In genomic region chrX:153935326-153935851, GRCh38 we compare ENCODE assay signal across 8 cellular contexts. TPM values are rescaled to one million over a fixed set of nuclear protein-coding genes. Genes with fewer than 3 reads are reported as not detected.
DNase-seq lines count a peak whose midpoint lies in the region; ATAC-seq, FAIRE-seq and TF ChIP-seq lines count a peak whose summit lies in the region.

No MANE protein-coding gene starts in this region.

- no peaks in the 10 kb centered on the region for H3K36me3 ChIP-seq in Caco-2 (ENCODE audit: control insufficient read depth, insufficient read depth, low read length)
- no peaks in the 10 kb centered on the region for H3K36me3 ChIP-seq in GM23338 (ENCODE audit: insufficient read depth)
- H3K36me3 ChIP-seq in keratinocyte (ENCODE audit: control insufficient read depth in 2 of 2, extremely low read depth in 1 of 2, insufficient read depth in 2 of 2, low read length in 2 of 2), result peaks cover 0 to 7% of the 10 kb centered on the region in 2 experiments
- no peaks in the 10 kb centered on the region for H3K36me3 ChIP-seq in vagina

- DNase-seq in Caco-2 (peak; percentile 34 to 47), GM23338 (ENCODE audit: low spot score) (peak; percentile 63), WTC11 (ENCODE audit: low spot score) (peak; percentile 36), keratinocyte (ENCODE audit: low read depth, low spot score) (no peak), vagina (ENCODE audit: extremely low spot score in 2 of 2) (no peak), AML-193 (lab: John Stamatoyannopoulos, UW) (no peak), DMS153 treated with DMSO at 0.1 percent for 48 hours (lab: John Stamatoyannopoulos, UW; ENCODE audit: unreplicated experiment) (no peak)

- H3K4me2 ChIP-seq in GM23338 (peak overlapping the region; percentile 66), keratinocyte (ENCODE audit: control insufficient read depth, extremely low read depth, insufficient read depth, low read depth, low read length) (peak overlapping the region; percentile 62)

- H3K4me3 ChIP-seq in Caco-2 (ENCODE audit: low read depth, low read length) (peak overlapping the region; percentile 56), GM23338 (peak overlapping the region; percentile 45; the same call in 1 of the 2 replicates), keratinocyte (ENCODE audit: control insufficient read depth in 2 of 3, extremely low read depth in 1 of 3, insufficient read depth in 2 of 3, low read depth in 1 of 3, low read length in 3 of 3) (peak overlapping the region; percentile 28 to 46 (median 40)), vagina (peak overlapping the region; percentile 64)

- TF ChIP-seq CTCF in Caco-2 (IDR thresholded peaks at IDR 0.05; ENCODE audit: insufficient read depth in 1 of 2, low read depth in 1 of 2, low read length in 1 of 2, severe bottlenecking in 1 of 2, unreplicated experiment in 1 of 2), result no peak
- no peak for TF ChIP-seq CTCF in GM23338 (conservative IDR thresholded peaks at IDR 0.05; ENCODE audit: low read depth in 2 of 2)
- TF ChIP-seq CTCF in WTC11 (IDR thresholded peaks at IDR 0.05), result no peak
- TF ChIP-seq CTCF in keratinocyte (optimal IDR thresholded peaks at IDR 0.05 in 1 of 3, IDR thresholded peaks at IDR 0.05 in 1 of 3, conservative IDR thresholded peaks at IDR 0.05 in 1 of 3; ENCODE audit: extremely low read depth in 1 of 3, insufficient read depth in 2 of 3, low read length in 3 of 3), result no peak
- no peak for TF ChIP-seq CTCF in vagina (IDR thresholded peaks at IDR 0.05)

- H3K27me3 ChIP-seq in Caco-2 (replicated peaks; ENCODE audit: control insufficient read depth, insufficient read depth, low read length), result no peaks in the 10 kb centered on the region
- no peaks in the 10 kb centered on the region for H3K27me3 ChIP-seq in GM23338 (ENCODE audit: insufficient read depth)
- H3K27me3 ChIP-seq in keratinocyte (ENCODE audit: control insufficient read depth, extremely low read depth, insufficient read depth, low read length), result no peaks in the 10 kb centered on the region
- no peaks in the 10 kb centered on the region for H3K27me3 ChIP-seq in vagina

- H3K27ac ChIP-seq in GM23338 (ENCODE audit: low read depth) (no peak overlapping the region), keratinocyte (ENCODE audit: control insufficient read depth, insufficient read depth, low read length) (no peak overlapping the region), vagina (peak overlapping the region; percentile 48)

- H3K79me2 ChIP-seq in GM23338 (replicated peaks; ENCODE audit: insufficient read depth) (peaks cover 12% of the 10 kb centered on the region), keratinocyte (ENCODE audit: control insufficient read depth, insufficient read depth, low read length) (peaks cover 28% of the 10 kb centered on the region)

- no TSS peak for BruUV-seq in Caco-2 (replicated peaks; lab: Mats Ljungman, UMichigan)

- H4K20me1 ChIP-seq in GM23338 (replicated peaks; ENCODE audit: insufficient read depth) (no peaks in the 10 kb centered on the region; the same call in 1 of the 2 replicates), keratinocyte (ENCODE audit: control insufficient read depth, extremely low read depth, insufficient read depth, low read length) (no peaks in the 10 kb centered on the region)

- FAIRE-seq in keratinocyte (lab: Jason Lieb, UNC), result no peak

- H3K4me3 Mint-ChIP-seq in Caco-2 (ENCODE audit: unreplicated experiment) (peak overlapping the region; percentile 66), GM23338 (peak overlapping the region; percentile 66), WTC11 (peak overlapping the region; percentile 64)

- dilution Hi-C loops in keratinocyte (cut with MboI; ENCODE audit: extremely low pct_ligation_motif_present, low sequenced_read_pairs), result no loop called here

- no peaks in the 10 kb centered on the region for H3K27me3 Mint-ChIP-seq in Caco-2 (ENCODE audit: insufficient read depth, unreplicated experiment)
- peaks cover 5% of the 10 kb centered on the region for H3K27me3 Mint-ChIP-seq in GM23338 (ENCODE audit: insufficient read depth, low read depth, poor library complexity)
- no peaks in the 10 kb centered on the region for H3K27me3 Mint-ChIP-seq in WTC11 (ENCODE audit: low read depth)

- H3K4me1 Mint-ChIP-seq in Caco-2 (ENCODE audit: low read depth, unreplicated experiment) (peaks cover 4% of the 10 kb centered on the region), GM23338 (peaks cover 19% of the 10 kb centered on the region; the same call in 2 of the 3 replicates), WTC11 (peaks cover 17% of the 10 kb centered on the region)

- POLR2A ChIA-PET in Caco-2 (lab: Charles Lee) (interaction anchor here (1.2 kb wide), 1 partner anchor 10 kb away, joined by 3 read pairs; the partner anchor contains the start of gene ARHGAP4), WTC11 (lab: Charles Lee) (interaction anchor here (0.9 to 1.3 kb wide), 3 partner anchors 9 to 36 kb away, joined by 3 read pairs; no protein-coding TSS in a partner anchor)

- CTCF ChIA-PET in Caco-2 (lab: Charles Lee) (interaction anchor here (1.1 kb wide), 1 partner anchor 12 kb away, joined by 6 read pairs; no protein-coding TSS in a partner anchor), WTC11 (lab: Charles Lee) (interaction anchor here (0.9 to 1.5 kb wide), 6 partner anchors 10 to 64 kb away, joined by 3 to 8 read pairs (median 3); partner anchors contain the start of genes ARHGAP4 and RENBP)

- H3K27ac Mint-ChIP-seq in Caco-2 (ENCODE audit: unreplicated experiment) (no peak overlapping the region), GM23338 (no peak overlapping the region), WTC11 (no peak overlapping the region)

- ATAC-seq in GM23338 (peak; percentile 57), WTC11 (peak; percentile 42), HG03280 (IDR thresholded peaks at IDR 0.05; ENCODE audit: unreplicated experiment) (no peak)

- H3K4me1 ChIP-seq in Caco-2, result 0 out of 2 replicates have a peak, but pooled peaks cover 3% of the 10 kb centered on the region
- peaks cover 2% of the 10 kb centered on the region; the same call in 1 of the 2 replicates for H3K4me1 ChIP-seq in GM23338 (ENCODE audit: insufficient read depth)
- H3K4me1 ChIP-seq in keratinocyte (ENCODE audit: control insufficient read depth, extremely low read depth, insufficient read depth, low read length), result peaks cover 3% of the 10 kb centered on the region
- H3K4me1 ChIP-seq in vagina, result peaks cover 15% of the 10 kb centered on the region

- intact Hi-C loops in Caco-2 (cut with micrococcal nuclease; ENCODE audit: unreplicated experiment) (no loop called here), vagina (cut with DNase I) (no loop called here)

- H3K9me3 ChIP-seq in Caco-2, result no peaks in the 10 kb centered on the region
- no peaks in the 10 kb centered on the region for H3K9me3 ChIP-seq in keratinocyte (ENCODE audit: control insufficient read depth, low read depth, low read length)
- no peaks in the 10 kb centered on the region for H3K9me3 ChIP-seq in vagina

- H3K9me3 Mint-ChIP-seq in Caco-2 (ENCODE audit: unreplicated experiment) (no peaks in the 10 kb centered on the region), GM23338 (no peaks in the 10 kb centered on the region), WTC11 (no peaks in the 10 kb centered on the region)

- no peak for TF ChIP-seq POLR2A in vagina (IDR thresholded peaks at IDR 0.05)

- no peaks in the 10 kb centered on the region for H3F3A ChIP-seq in GM23338 (replicated peaks; ENCODE audit: low read depth)

- H3K9me1 ChIP-seq in keratinocyte (ENCODE audit: control insufficient read depth, extremely low read depth, insufficient read depth, low read length), result no peaks in the 10 kb centered on the region

- no peaks in the 10 kb centered on the region for H3K9me2 ChIP-seq in GM23338 (ENCODE audit: insufficient read depth)

- H3K36me3 Mint-ChIP-seq in Caco-2 (ENCODE audit: insufficient read depth, unreplicated experiment) (peaks cover 15% of the 10 kb centered on the region), GM23338 (ENCODE audit: low read depth) (peaks cover 27% of the 10 kb centered on the region), WTC11 (peaks cover 6% of the 10 kb centered on the region)

- H3K9ac ChIP-seq in keratinocyte (ENCODE audit: control insufficient read depth, extremely low read depth, insufficient read depth, low read length), result peak overlapping the region; percentile 22

- H2AFZ ChIP-seq in GM23338 (no peak overlapping the region), keratinocyte (ENCODE audit: control insufficient read depth, low read length) (no peak overlapping the region)

RNA-seq across cellular contexts. Expression of gene NAA10, which starts 0.6 kb away (rescaled TPM):
- total RNA-seq in Caco-2 (2022) (91.3 and 93.8 TPM in 2 replicates), WTC11 (2021) (97.1 to 107 TPM (median 101 TPM) in 3 replicates), vagina (66.8 TPM)
- total RNA-seq in GM23338 (2014; rRNA removed; shearing (Covaris generic)), result 112 and 136 TPM in 2 replicates
- polyA plus RNA-seq in GM23338 (2016; fragmentation: Nextera tagmentation; extraction: Ambion mirVana) (140 and 145 TPM in 2 replicates), keratinocyte (103 to 149 TPM (median 112 TPM) in 3 replicates)
- polyA plus RNA-seq in keratinocyte (2011; ENCODE audit: low read depth), result 27.1 TPM
- polyA plus RNA-seq in keratinocyte (2011; cell fraction: cytosol; rRNA removed), result 120 and 137 TPM in 2 replicates
- polyA plus RNA-seq in keratinocyte (2011; cell fraction: nucleus; rRNA removed), result 102 and 124 TPM in 2 replicates
- polyA plus RNA-seq in keratinocyte (2012; ENCODE audit: low replicate concordance), result 84.8 and 171 TPM in 2 replicates
- polyA minus RNA-seq in keratinocyte, result 71.1 to 133 TPM (median 107 TPM) in 3 replicates
- polyA minus RNA-seq in keratinocyte (2011; cell fraction: cytosol; rRNA and poly(A)+ RNA removed), result 77.3 TPM
- 27.0 and 27.8 TPM in 2 replicates for polyA minus RNA-seq in keratinocyte (2011; cell fraction: nucleus; rRNA and poly(A)+ RNA removed)

RNA-seq across cellular contexts. Expression of gene RENBP, which starts 9.1 kb away (rescaled TPM):
- total RNA-seq in Caco-2 (2022) (0.75 and 1.2 TPM in 2 replicates), WTC11 (2021) (14.0 to 18.6 TPM (median 16.2 TPM) in 3 replicates), vagina (4.2 TPM)
- total RNA-seq in GM23338 (2014; rRNA removed; shearing (Covaris generic)), result 8.6 and 10.3 TPM in 2 replicates
- polyA plus RNA-seq in GM23338 (2016; fragmentation: Nextera tagmentation; extraction: Ambion mirVana) (1.5 and 2.0 TPM in 2 replicates), keratinocyte (0.08 to 0.40 TPM (median 0.16 TPM) in 3 replicates)
- 0.77 TPM for polyA plus RNA-seq in keratinocyte (2011; ENCODE audit: low read depth)
- 0.23 TPM in 1 of 2 replicates, not detected in the other for polyA plus RNA-seq in keratinocyte (2011; cell fraction: cytosol; rRNA removed)
- 0.39 and 0.71 TPM in 2 replicates for polyA plus RNA-seq in keratinocyte (2011; cell fraction: nucleus; rRNA removed)
- 0.08 and 1.6 TPM in 2 replicates for polyA plus RNA-seq in keratinocyte (2012; ENCODE audit: low replicate concordance)
- polyA minus RNA-seq in keratinocyte, result 0.13 TPM in 1 of 3 replicates, not detected in the others
- polyA minus RNA-seq in keratinocyte (2011; cell fraction: cytosol; rRNA and poly(A)+ RNA removed), result not detected
- polyA minus RNA-seq in keratinocyte (2011; cell fraction: nucleus; rRNA and poly(A)+ RNA removed), result not detected in 2 replicates

RNA-seq across cellular contexts. Expression of gene ARHGAP4, which starts 9.3 kb away (rescaled TPM):
- total RNA-seq in Caco-2 (2022) (13.0 and 15.7 TPM in 2 replicates), WTC11 (2021) (52.1 to 66.9 TPM (median 65.3 TPM) in 3 replicates), vagina (36.6 TPM)
- 57.8 and 59.5 TPM in 2 replicates for total RNA-seq in GM23338 (2014; rRNA removed; shearing (Covaris generic))
- polyA plus RNA-seq in GM23338 (2016; fragmentation: Nextera tagmentation; extraction: Ambion mirVana) (21.2 and 21.5 TPM in 2 replicates), keratinocyte (0.35 to 0.66 TPM (median 0.55 TPM) in 3 replicates)
- not detected for polyA plus RNA-seq in keratinocyte (2011; ENCODE audit: low read depth)
- 0.28 and 0.48 TPM in 2 replicates for polyA plus RNA-seq in keratinocyte (2011; cell fraction: cytosol; rRNA removed)
- 1.4 and 1.9 TPM in 2 replicates for polyA plus RNA-seq in keratinocyte (2011; cell fraction: nucleus; rRNA removed)
- 0.35 and 0.95 TPM in 2 replicates for polyA plus RNA-seq in keratinocyte (2012; ENCODE audit: low replicate concordance)
- 0.43 to 0.90 TPM (median 0.56 TPM) in 3 replicates for polyA minus RNA-seq in keratinocyte
- polyA minus RNA-seq in keratinocyte (2011; cell fraction: cytosol; rRNA and poly(A)+ RNA removed), result not detected
- polyA minus RNA-seq in keratinocyte (2011; cell fraction: nucleus; rRNA and poly(A)+ RNA removed), result 0.42 and 1.1 TPM in 2 replicates

RNA-seq across cellular contexts. Expression of gene AVPR2, which starts 30.9 kb away (rescaled TPM):
- total RNA-seq in Caco-2 (2022), result not detected in 2 replicates
- not detected in 2 replicates for total RNA-seq in GM23338 (2014; rRNA removed; shearing (Covaris generic))
- not detected in 2 replicates for polyA plus RNA-seq in GM23338 (2016; fragmentation: Nextera tagmentation; extraction: Ambion mirVana)
- total RNA-seq in WTC11 (2021), result 0.11 TPM in 1 of 3 replicates, not detected in the others
- polyA plus RNA-seq in keratinocyte, result not detected in 3 replicates
- polyA plus RNA-seq in keratinocyte (2011; ENCODE audit: low read depth), result not detected
- not detected in 2 replicates for polyA plus RNA-seq in keratinocyte (2011; cell fraction: cytosol; rRNA removed)
- polyA plus RNA-seq in keratinocyte (2011; cell fraction: nucleus; rRNA removed), result not detected in 2 replicates
- not detected in 2 replicates for polyA plus RNA-seq in keratinocyte (2012; ENCODE audit: low replicate concordance)
- polyA minus RNA-seq in keratinocyte, result not detected in 3 replicates
- not detected for polyA minus RNA-seq in keratinocyte (2011; cell fraction: cytosol; rRNA and poly(A)+ RNA removed)
- polyA minus RNA-seq in keratinocyte (2011; cell fraction: nucleus; rRNA and poly(A)+ RNA removed), result not detected in 2 replicates
- total RNA-seq in vagina, result 4.9 TPM

RNA-seq across cellular contexts. Expression of gene HCFC1, which starts 36.2 kb away (rescaled TPM):
- total RNA-seq in Caco-2 (2022) (93.7 and 95.6 TPM in 2 replicates), WTC11 (2021) (121 to 130 TPM (median 125 TPM) in 3 replicates), vagina (38.8 TPM)
- total RNA-seq in GM23338 (2014; rRNA removed; shearing (Covaris generic)), result 169 and 188 TPM in 2 replicates
- polyA plus RNA-seq in GM23338 (2016; fragmentation: Nextera tagmentation; extraction: Ambion mirVana) (33.0 and 33.2 TPM in 2 replicates), keratinocyte (2.7 to 7.0 TPM (median 3.0 TPM) in 3 replicates)
- 2.9 TPM for polyA plus RNA-seq in keratinocyte (2011; ENCODE audit: low read depth)
- 4.0 and 8.5 TPM in 2 replicates for polyA plus RNA-seq in keratinocyte (2011; cell fraction: cytosol; rRNA removed)
- 24.8 and 30.3 TPM in 2 replicates for polyA plus RNA-seq in keratinocyte (2011; cell fraction: nucleus; rRNA removed)
- 12.3 and 27.7 TPM in 2 replicates for polyA plus RNA-seq in keratinocyte (2012; ENCODE audit: low replicate concordance)
- polyA minus RNA-seq in keratinocyte, result 6.0 to 128 TPM (median 11.0 TPM) in 3 replicates
- 18.2 TPM for polyA minus RNA-seq in keratinocyte (2011; cell fraction: cytosol; rRNA and poly(A)+ RNA removed)
- polyA minus RNA-seq in keratinocyte (2011; cell fraction: nucleus; rRNA and poly(A)+ RNA removed), result 29.6 and 34.1 TPM in 2 replicates

Comparison
In these comparisons a context has a peak if more than half of its experiments do, and no peak if none do; other contexts are left out.
1. DNase-seq: peak in Caco-2 (2 of 2), GM23338 (single experiment) and WTC11 (single experiment); none in keratinocyte (single experiment), vagina (0 of 2), AML-193 (0 of 2) and DMS153 treated with DMSO at 0.1 percent for 48 hours (single experiment).
2. Peak in every context shown above with its lines, with median percentiles within 50 percentile points of each other: H3K4me3 ChIP-seq and H3K4me3 Mint-ChIP-seq.